15 cellular contexts compared by ENCODE assay signal in genomic region chr3:25597535-25598101, GRCh38.
"Had no signal": no experiment of that assay in that cellular context is flagged by ENCODE, and none has a peak within 500 bp of the region (broad histone marks: within the 10 kb centered on the region; RNA-seq: fewer than 3 reads in every experiment).

No MANE protein-coding gene starts in this region.

- H3K27me3 ChIP-seq: brain microvascular endothelial cell, foreskin keratinocyte, left lung, thyroid gland had no signal

- H3K27ac ChIP-seq: brain microvascular endothelial cell, foreskin keratinocyte, left lung, parathyroid adenoma had no signal

- H3K4me3 ChIP-seq: left lung, thyroid gland had no signal

- H3K9me3 Mint-ChIP-seq: activated T-helper 2 cell treated with anti-CD3 and anti-CD28 coated beads, Interferon-gamma antibody, Interleukin-2, Interleukin-4, amounts not matched to agents 10 μg/mL and 5 μg/mL and 100 μg/mL, durations not matched to agents 14 hours and 24 hours and 36 hours had no signal

- DNase-seq: activated CD4-positive, alpha-beta T cell treated with anti-CD3 and anti-CD28 coated beads, Interleukin-2, amount 50 U/mL, for 4 hours; activated CD4-positive, CD25-positive, alpha-beta regulatory T cell treated with anti-CD3 and anti-CD28 coated beads, Interleukin-2, amount 50 U/mL, for 72 hours; activated CD8-positive, alpha-beta memory T cell treated with anti-CD3 and anti-CD28 coated beads, Interleukin-2, amount 50 U/mL, for 48 hours; activated naive CD4-positive, alpha-beta T cell treated with anti-CD3 and anti-CD28 coated beads, Interleukin-2, amount 50 U/mL, for 16 hours; brain microvascular endothelial cell; foreskin keratinocyte; islet precursor cell; left lung; mesendoderm; retina; stimulated activated CD4-positive, alpha-beta T cell treated with anti-CD3 and anti-CD28 coated beads, Interleukin-15, amount 100 ng/mL, for 24 hours; stimulated activated CD4-positive, alpha-beta T cell treated with anti-CD3 and anti-CD28 coated beads, Interleukin-4, amount 100 ng/mL, for 24 hours; thyroid gland had no signal

- H3K27ac Mint-ChIP-seq: activated T-helper 2 cell treated with anti-CD3 and anti-CD28 coated beads, Interferon-gamma antibody, Interleukin-2, Interleukin-4, amounts not matched to agents 10 μg/mL and 5 μg/mL and 100 μg/mL, durations not matched to agents 14 hours and 24 hours and 36 hours had no signal

- H3K9me3 ChIP-seq: left lung, thyroid gland had no signal

- ATAC-seq: foreskin keratinocyte, left lung had no signal

- H3K4me1 ChIP-seq: foreskin keratinocyte, parathyroid adenoma had no signal
